1 cellular context compared by ENCODE assay signal in the genomic region with DNA sequence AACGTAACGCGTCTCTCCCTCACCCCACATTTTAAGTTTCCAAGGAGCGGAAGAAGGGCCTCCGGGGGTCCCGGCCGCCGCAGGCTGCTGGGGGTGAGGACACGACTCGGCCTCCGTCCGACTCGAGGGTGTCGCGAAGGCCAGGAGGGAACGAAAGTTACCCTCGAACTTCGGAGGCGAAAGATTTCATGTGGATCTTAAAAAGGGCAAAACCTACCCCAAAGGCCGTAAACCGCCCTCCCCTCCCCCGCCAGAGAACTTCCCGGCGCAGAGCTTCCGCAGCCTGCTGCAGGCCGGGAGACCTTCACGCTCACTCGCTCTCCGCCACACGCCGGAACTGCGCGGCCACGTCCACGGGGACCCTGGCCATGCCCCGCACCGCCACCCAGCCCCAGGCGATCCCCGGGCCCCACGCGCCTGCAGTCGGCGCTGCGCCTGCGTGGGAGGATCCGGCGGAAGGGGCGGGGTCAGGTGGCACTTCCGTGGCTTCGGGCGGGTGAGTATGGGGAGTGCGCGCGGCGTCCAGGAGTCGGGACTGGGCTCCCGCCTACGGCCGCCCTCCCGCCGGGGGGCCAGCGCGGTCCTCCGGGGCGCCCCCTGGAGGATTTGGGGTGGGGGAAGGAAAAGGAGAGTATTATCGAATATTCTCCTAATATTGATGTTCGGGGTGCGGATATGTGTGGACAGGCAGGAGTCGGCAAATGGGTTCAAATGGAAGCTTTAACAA.
TF ChIP-seq lines count a peak whose summit lies in the region.

A gene (plus strand): TSS at position 474 of the 727 bp plus-strand sequence. CDS start 19,755 bp downstream, outside the sequence.

TF ChIP-seq in K562, 482 proteins besides CTCF, POLR2A, EP300 and RAD21 (continued from another document and continues in another):
- TF ChIP-seq STAT5A (IDR thresholded peaks at IDR 0.05; ENCODE audit: borderline replicate concordance, low read length): 0 out of 2 replicates have a peak, but pooled peaks have one; percentile 9
- no peak for TF ChIP-seq FOXJ2 (tag; IDR thresholded peaks at IDR 0.05)
- no peak for TF ChIP-seq ZKSCAN8 (CRISPR knock-in tag; IDR thresholded peaks at IDR 0.05)
- TF ChIP-seq, protein P1, sequence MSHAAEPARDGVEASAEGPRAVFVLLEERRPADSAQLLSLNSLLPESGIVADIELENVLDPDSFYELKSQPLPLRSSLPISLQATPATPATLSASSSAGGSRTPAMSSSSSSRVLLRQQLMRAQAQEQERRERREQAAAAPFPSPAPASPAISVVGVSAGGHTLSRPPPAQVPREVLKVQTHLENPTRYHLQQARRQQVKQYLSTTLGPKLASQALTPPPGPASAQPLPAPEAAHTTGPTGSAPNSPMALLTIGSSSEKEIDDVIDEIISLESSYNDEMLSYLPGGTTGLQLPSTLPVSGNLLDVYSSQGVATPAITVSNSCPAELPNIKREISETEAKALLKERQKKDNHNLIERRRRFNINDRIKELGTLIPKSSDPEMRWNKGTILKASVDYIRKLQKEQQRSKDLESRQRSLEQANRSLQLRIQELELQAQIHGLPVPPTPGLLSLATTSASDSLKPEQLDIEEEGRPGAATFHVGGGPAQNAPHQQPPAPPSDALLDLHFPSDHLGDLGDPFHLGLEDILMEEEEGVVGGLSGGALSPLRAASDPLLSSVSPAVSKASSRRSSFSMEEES (CRISPR knock-in tag; IDR thresholded peaks at IDR 0.05): no peak
- TF ChIP-seq PRMT5 (CRISPR knock-in tag; IDR thresholded peaks at IDR 0.05): no peak
- TF ChIP-seq, protein P2, sequence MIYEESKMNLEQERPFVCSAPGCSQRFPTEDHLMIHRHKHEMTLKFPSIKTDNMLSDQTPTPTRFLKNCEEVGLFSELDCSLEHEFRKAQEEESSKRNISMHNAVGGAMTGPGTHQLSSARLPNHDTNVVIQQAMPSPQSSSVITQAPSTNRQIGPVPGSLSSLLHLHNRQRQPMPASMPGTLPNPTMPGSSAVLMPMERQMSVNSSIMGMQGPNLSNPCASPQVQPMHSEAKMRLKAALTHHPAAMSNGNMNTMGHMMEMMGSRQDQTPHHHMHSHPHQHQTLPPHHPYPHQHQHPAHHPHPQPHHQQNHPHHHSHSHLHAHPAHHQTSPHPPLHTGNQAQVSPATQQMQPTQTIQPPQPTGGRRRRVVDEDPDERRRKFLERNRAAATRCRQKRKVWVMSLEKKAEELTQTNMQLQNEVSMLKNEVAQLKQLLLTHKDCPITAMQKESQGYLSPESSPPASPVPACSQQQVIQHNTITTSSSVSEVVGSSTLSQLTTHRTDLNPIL (CRISPR knock-in tag; IDR thresholded peaks at IDR 0.05): no peak
- no peak for TF ChIP-seq PTTG1 (tag; IDR thresholded peaks at IDR 0.05; ENCODE audit: low read depth)
- no peak for TF ChIP-seq HMG20A (CRISPR knock-in tag; conservative IDR thresholded peaks at IDR 0.05)
- 0 out of 2 replicates have a peak, but pooled peaks have one; percentile 32 for TF ChIP-seq SMARCE1 (IDR thresholded peaks at IDR 0.05)
- no peak for TF ChIP-seq PTBP1 (IDR thresholded peaks at IDR 0.05; ENCODE audit: low read depth, low read length)
- TF ChIP-seq JUND (IDR thresholded peaks at IDR 0.05; ENCODE audit: borderline replicate concordance, low read depth, low read length): 0 out of 2 replicates have a peak, but pooled peaks have one; percentile 32
- TF ChIP-seq JUND (tag; IDR thresholded peaks at IDR 0.05; ENCODE audit: borderline replicate concordance, low read depth, low read length): no peak
- no peak for TF ChIP-seq ZNF436 (CRISPR knock-in tag; IDR thresholded peaks at IDR 0.05)
- no peak for TF ChIP-seq STAG1 (CRISPR knock-in tag; IDR thresholded peaks at IDR 0.05; ENCODE audit: borderline replicate concordance)
- TF ChIP-seq ZNF184 (CRISPR knock-in tag; IDR thresholded peaks at IDR 0.05): no peak
- TF ChIP-seq ZNF583 (CRISPR knock-in tag; IDR thresholded peaks at IDR 0.05): no peak
- TF ChIP-seq PCBP1 (IDR thresholded peaks at IDR 0.05; ENCODE audit: low read depth, low read length, poor library complexity, severe bottlenecking): peak; percentile 92
- TF ChIP-seq PRPF4 (IDR thresholded peaks at IDR 0.05; ENCODE audit: insufficient read depth, low read depth, low read length, poor library complexity, severe bottlenecking): no peak
- no peak for TF ChIP-seq ZNF133 (CRISPR knock-in tag; IDR thresholded peaks at IDR 0.05)
- no peak for TF ChIP-seq ADNP (tag; IDR thresholded peaks at IDR 0.05)
- TF ChIP-seq, protein P3, sequence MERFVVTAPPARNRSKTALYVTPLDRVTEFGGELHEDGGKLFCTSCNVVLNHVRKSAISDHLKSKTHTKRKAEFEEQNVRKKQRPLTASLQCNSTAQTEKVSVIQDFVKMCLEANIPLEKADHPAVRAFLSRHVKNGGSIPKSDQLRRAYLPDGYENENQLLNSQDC (CRISPR knock-in tag; IDR thresholded peaks at IDR 0.05): 0 out of 2 replicates have a peak, but pooled peaks have one; percentile 70
- TF ChIP-seq BRF1 (IDR thresholded peaks at IDR 0.05; ENCODE audit: borderline replicate concordance, extremely low read depth, insufficient read length): no peak
- TF ChIP-seq TAF15 (IDR thresholded peaks at IDR 0.05; ENCODE audit: low read depth, low read length): no peak
- no peak for TF ChIP-seq HMG20B (CRISPR knock-in tag; IDR thresholded peaks at IDR 0.05)
- TF ChIP-seq, protein P4, sequence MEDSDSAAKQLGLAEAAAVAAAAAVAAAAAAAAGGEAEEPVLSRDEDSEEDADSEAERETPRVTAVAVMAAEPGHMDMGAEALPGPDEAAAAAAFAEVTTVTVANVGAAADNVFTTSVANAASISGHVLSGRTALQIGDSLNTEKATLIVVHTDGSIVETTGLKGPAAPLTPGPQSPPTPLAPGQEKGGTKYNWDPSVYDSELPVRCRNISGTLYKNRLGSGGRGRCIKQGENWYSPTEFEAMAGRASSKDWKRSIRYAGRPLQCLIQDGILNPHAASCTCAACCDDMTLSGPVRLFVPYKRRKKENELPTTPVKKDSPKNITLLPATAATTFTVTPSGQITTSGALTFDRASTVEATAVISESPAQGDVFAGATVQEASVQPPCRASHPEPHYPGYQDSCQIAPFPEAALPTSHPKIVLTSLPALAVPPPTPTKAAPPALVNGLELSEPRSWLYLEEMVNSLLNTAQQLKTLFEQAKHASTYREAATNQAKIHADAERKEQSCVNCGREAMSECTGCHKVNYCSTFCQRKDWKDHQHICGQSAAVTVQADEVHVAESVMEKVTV (CRISPR knock-in tag; IDR thresholded peaks at IDR 0.05): no peak
- TF ChIP-seq SMARCC2 (IDR thresholded peaks at IDR 0.05; ENCODE audit: low read depth): no peak
- TF ChIP-seq FOXA1 (IDR thresholded peaks at IDR 0.05; ENCODE audit: borderline replicate concordance): no peak
- no peak for TF ChIP-seq ZNF589 (CRISPR knock-in tag; IDR thresholded peaks at IDR 0.05; ENCODE audit: low read depth)
- no peak for TF ChIP-seq HSF4 (CRISPR knock-in tag; IDR thresholded peaks at IDR 0.05; ENCODE audit: borderline replicate concordance)
- TF ChIP-seq DACH1 (IDR thresholded peaks at IDR 0.05; ENCODE audit: partially characterized antibody): peak; percentile 31
- no peak for TF ChIP-seq ZSCAN32 (CRISPR knock-in tag; IDR thresholded peaks at IDR 0.05)
- no peak for TF ChIP-seq CBFA2T2 (conservative IDR thresholded peaks at IDR 0.05)
- no peak for TF ChIP-seq MCM3 (IDR thresholded peaks at IDR 0.05)
- no peak for TF ChIP-seq CBX5 (IDR thresholded peaks at IDR 0.05; ENCODE audit: borderline replicate concordance, low read depth)
- TF ChIP-seq, protein P5, sequence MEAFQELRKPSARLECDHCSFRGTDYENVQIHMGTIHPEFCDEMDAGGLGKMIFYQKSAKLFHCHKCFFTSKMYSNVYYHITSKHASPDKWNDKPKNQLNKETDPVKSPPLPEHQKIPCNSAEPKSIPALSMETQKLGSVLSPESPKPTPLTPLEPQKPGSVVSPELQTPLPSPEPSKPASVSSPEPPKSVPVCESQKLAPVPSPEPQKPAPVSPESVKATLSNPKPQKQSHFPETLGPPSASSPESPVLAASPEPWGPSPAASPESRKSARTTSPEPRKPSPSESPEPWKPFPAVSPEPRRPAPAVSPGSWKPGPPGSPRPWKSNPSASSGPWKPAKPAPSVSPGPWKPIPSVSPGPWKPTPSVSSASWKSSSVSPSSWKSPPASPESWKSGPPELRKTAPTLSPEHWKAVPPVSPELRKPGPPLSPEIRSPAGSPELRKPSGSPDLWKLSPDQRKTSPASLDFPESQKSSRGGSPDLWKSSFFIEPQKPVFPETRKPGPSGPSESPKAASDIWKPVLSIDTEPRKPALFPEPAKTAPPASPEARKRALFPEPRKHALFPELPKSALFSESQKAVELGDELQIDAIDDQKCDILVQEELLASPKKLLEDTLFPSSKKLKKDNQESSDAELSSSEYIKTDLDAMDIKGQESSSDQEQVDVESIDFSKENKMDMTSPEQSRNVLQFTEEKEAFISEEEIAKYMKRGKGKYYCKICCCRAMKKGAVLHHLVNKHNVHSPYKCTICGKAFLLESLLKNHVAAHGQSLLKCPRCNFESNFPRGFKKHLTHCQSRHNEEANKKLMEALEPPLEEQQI (IDR thresholded peaks at IDR 0.05): peak; percentile 46; the same call in 1 of the 2 replicates
- TF ChIP-seq, protein P6, sequence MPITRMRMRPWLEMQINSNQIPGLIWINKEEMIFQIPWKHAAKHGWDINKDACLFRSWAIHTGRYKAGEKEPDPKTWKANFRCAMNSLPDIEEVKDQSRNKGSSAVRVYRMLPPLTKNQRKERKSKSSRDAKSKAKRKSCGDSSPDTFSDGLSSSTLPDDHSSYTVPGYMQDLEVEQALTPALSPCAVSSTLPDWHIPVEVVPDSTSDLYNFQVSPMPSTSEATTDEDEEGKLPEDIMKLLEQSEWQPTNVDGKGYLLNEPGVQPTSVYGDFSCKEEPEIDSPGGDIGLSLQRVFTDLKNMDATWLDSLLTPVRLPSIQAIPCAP (CRISPR knock-in tag; IDR thresholded peaks at IDR 0.05; ENCODE audit: borderline replicate concordance): no peak
- no peak for TF ChIP-seq FOXK2 (conservative IDR thresholded peaks at IDR 0.05 in 1 of 2, IDR thresholded peaks at IDR 0.05 in 1 of 2; ENCODE audit: low read depth in 2 of 2)
- TF ChIP-seq ZFPM2 (CRISPR knock-in tag; IDR thresholded peaks at IDR 0.05): no peak
- TF ChIP-seq ZNF134 (CRISPR knock-in tag; conservative IDR thresholded peaks at IDR 0.05): no peak
- TF ChIP-seq, protein P7, sequence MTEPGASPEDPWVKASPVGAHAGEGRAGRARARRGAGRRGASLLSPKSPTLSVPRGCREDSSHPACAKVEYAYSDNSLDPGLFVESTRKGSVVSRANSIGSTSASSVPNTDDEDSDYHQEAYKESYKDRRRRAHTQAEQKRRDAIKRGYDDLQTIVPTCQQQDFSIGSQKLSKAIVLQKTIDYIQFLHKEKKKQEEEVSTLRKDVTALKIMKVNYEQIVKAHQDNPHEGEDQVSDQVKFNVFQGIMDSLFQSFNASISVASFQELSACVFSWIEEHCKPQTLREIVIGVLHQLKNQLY (CRISPR knock-in tag; conservative IDR thresholded peaks at IDR 0.05): no peak
- TF ChIP-seq, protein P8, sequence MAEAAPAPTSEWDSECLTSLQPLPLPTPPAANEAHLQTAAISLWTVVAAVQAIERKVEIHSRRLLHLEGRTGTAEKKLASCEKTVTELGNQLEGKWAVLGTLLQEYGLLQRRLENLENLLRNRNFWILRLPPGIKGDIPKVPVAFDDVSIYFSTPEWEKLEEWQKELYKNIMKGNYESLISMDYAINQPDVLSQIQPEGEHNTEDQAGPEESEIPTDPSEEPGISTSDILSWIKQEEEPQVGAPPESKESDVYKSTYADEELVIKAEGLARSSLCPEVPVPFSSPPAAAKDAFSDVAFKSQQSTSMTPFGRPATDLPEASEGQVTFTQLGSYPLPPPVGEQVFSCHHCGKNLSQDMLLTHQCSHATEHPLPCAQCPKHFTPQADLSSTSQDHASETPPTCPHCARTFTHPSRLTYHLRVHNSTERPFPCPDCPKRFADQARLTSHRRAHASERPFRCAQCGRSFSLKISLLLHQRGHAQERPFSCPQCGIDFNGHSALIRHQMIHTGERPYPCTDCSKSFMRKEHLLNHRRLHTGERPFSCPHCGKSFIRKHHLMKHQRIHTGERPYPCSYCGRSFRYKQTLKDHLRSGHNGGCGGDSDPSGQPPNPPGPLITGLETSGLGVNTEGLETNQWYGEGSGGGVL (CRISPR knock-in tag; IDR thresholded peaks at IDR 0.05): no peak
- TF ChIP-seq CBX2 (IDR thresholded peaks at IDR 0.05; ENCODE audit: insufficient read depth, low read length, poor library complexity, severe bottlenecking): no peak
- TF ChIP-seq NCOR1 (IDR thresholded peaks at IDR 0.05): peak; percentile 59
- TF ChIP-seq POLR3G (IDR thresholded peaks at IDR 0.05; ENCODE audit: extremely low read depth, insufficient read length, insufficient replicate concordance): no peak
- TF ChIP-seq NR2F6 (CRISPR knock-in tag; IDR thresholded peaks at IDR 0.05): no peak
- TF ChIP-seq GATAD2B (IDR thresholded peaks at IDR 0.05; ENCODE audit: borderline replicate concordance): peak; percentile 94
- no peak for TF ChIP-seq PURB (CRISPR knock-in tag; IDR thresholded peaks at IDR 0.05; ENCODE audit: low read depth)
- TF ChIP-seq SIX5 (IDR thresholded peaks at IDR 0.05; ENCODE audit: borderline replicate concordance in 1 of 2, insufficient read depth in 1 of 2, low read depth in 1 of 2, low read length in 2 of 2): no peak
- TF ChIP-seq ZNF175 (CRISPR knock-in tag; IDR thresholded peaks at IDR 0.05; ENCODE audit: low read depth): no peak
- TF ChIP-seq SREBF1 (IDR thresholded peaks at IDR 0.05; ENCODE audit: borderline replicate concordance, low read depth, low read length): no peak
- no peak for TF ChIP-seq TFAM (CRISPR knock-in tag; conservative IDR thresholded peaks at IDR 0.05)
- TF ChIP-seq ZNF263 (CRISPR knock-in tag; IDR thresholded peaks at IDR 0.05; ENCODE audit: borderline replicate concordance): no peak
- TF ChIP-seq SIRT6 (IDR thresholded peaks at IDR 0.05; ENCODE audit: low read depth, low read length): no peak
- TF ChIP-seq, protein P9, sequence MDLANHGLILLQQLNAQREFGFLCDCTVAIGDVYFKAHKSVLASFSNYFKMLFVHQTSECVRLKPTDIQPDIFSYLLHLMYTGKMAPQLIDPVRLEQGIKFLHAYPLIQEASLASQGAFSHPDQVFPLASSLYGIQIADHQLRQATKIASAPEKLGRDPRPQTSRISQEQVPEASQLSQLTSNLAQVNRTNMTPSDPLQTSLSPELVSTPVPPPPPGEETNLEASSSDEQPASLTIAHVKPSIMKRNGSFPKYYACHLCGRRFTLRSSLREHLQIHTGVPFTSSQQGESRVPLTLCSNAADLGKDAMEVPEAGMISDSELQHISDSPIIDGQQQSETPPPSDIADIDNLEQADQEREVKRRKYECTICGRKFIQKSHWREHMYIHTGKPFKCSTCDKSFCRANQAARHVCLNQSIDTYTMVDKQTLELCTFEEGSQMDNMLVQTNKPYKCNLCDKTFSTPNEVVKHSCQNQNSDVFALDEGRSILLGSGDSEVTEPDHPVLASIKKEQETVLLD (IDR thresholded peaks at IDR 0.05): peak; percentile 46; the same call in 1 of the 2 replicates
- TF ChIP-seq, protein P10, sequence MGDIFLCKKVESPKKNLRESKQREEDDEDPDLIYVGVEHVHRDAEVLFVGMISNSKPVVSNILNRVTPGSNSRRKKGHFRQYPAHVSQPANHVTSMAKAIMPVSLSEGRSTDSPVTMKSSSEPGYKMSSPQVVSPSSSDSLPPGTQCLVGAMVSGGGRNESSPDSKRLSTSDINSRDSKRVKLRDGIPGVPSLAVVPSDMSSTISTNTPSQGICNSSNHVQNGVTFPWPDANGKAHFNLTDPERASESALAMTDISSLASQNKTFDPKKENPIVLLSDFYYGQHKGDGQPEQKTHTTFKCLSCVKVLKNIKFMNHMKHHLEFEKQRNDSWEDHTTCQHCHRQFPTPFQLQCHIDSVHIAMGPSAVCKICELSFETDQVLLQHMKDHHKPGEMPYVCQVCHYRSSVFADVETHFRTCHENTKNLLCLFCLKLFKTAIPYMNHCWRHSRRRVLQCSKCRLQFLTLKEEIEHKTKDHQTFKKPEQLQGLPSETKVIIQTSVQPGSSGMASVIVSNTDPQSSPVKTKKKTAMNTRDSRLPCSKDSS (IDR thresholded peaks at IDR 0.05; ENCODE audit: low read depth, partially characterized antibody): no peak
